ENCODE assay signal across 17 cellular contexts in the genomic region with DNA sequence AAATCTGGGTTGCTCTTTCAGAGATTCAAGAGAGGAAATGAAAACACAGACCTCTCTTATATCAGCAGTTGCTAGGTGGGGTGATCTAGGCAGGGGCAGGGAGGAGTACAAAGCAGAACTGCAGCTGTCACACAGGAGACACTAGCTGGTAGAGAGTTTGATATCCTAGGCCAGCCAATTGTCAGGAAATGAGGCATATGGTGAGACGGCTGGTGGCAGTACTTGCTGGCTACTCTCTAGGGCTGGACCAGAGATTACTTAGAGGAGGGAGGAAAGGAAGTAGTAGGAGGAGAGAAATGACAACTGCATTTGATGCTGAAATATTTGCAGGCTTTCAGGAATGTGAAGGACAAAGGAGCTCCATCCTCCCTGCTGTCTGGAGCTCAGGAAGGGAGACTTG.
DNase-seq lines count a peak whose midpoint lies in the region; ATAC-seq, FAIRE-seq and TF ChIP-seq lines count a peak whose summit lies in the region.
"Had no signal": no experiment of that assay in that cellular context is flagged by ENCODE, and none has a peak within 500 bp of the region (broad histone marks: within the 10 kb centered on the region; RNA-seq: fewer than 3 reads in every experiment).

No MANE protein-coding gene starts in this region.

- peaks cover 2% of the 10 kb centered on the region for H3K27me3 Mint-ChIP-seq in neural progenitor cell (ENCODE audit: insufficient read depth, low read depth)
- H3K27me3 Mint-ChIP-seq in naive thymus-derived CD4-positive, alpha-beta T cell: peaks cover 0 to 14% (median 10%) of the 10 kb centered on the region in 5 donors
- H3K27me3 Mint-ChIP-seq: CD4-positive, CD25-positive, alpha-beta regulatory T cell had no signal

- H3K79me2 ChIP-seq in GM12878 (ENCODE audit: control insufficient read depth, insufficient read depth, low read length): no peaks in the 10 kb centered on the region
- H3K79me2 ChIP-seq in neural progenitor cell (ENCODE audit: low read depth): no peaks in the 10 kb centered on the region

- H3K36me3 ChIP-seq in GM12878 (ENCODE audit: control insufficient read depth in 2 of 2, insufficient read depth in 2 of 2, low read length in 1 of 2) (no peaks in the 10 kb centered on the region), neural progenitor cell (no peaks in the 10 kb centered on the region)
- H3K36me3 ChIP-seq in naive thymus-derived CD4-positive, alpha-beta T cell (ENCODE audit: control insufficient read depth in 2 of 3, insufficient read depth in 3 of 3, low read length in 3 of 3): no peaks in the 10 kb centered on the region
- H3K36me3 ChIP-seq: sigmoid colon had no signal

- TF ChIP-seq POLR2A in GM12878 (IDR thresholded peaks at IDR 0.05; ENCODE audit: low read depth, low read length): no peak

- no peak overlapping the region for H3K4me2 ChIP-seq in GM12878 (ENCODE audit: control insufficient read depth, insufficient read depth)
- peak overlapping the region; percentile 55 for H3K4me2 ChIP-seq in neural progenitor cell

- SMC1A ChIA-PET in GM12878 (lab: Charles Lee; ENCODE audit: uncharacterized antibody, unreplicated experiment): interaction anchor here (1.4 kb wide), 1 partner anchor 12 kb away, joined by 3 read pairs; no protein-coding TSS in a partner anchor

- H2AFZ ChIP-seq in GM12878 (ENCODE audit: control insufficient read depth, low read depth, low read length) (no peak overlapping the region), neural progenitor cell (replicated peaks) (no peak overlapping the region)

- H3K9ac ChIP-seq in GM12878 (ENCODE audit: control insufficient read depth, insufficient read depth, low read length): no peak overlapping the region
- no peak overlapping the region for H3K9ac ChIP-seq in neural progenitor cell

- no peaks in the 10 kb centered on the region for H3K9me3 Mint-ChIP-seq in neural progenitor cell
- peaks cover 0 to 6% (median 0%) of the 10 kb centered on the region in 11 donors for H3K9me3 Mint-ChIP-seq in naive thymus-derived CD4-positive, alpha-beta T cell
- H3K9me3 Mint-ChIP-seq: CD4-positive, CD25-positive, alpha-beta regulatory T cell; natural killer cell treated with Interleukin-12 subunit alpha and Interleukin-12 subunit beta and Interleukin-15 and Interleukin-18, amount 100 ng/mL, for 72 hours had no signal

- POLR2A ChIA-PET in GM12878 (lab: Charles Lee): no interaction called here
- POLR2A ChIA-PET in naive thymus-derived CD4-positive, alpha-beta T cell (lab: Charles Lee): no interaction called here

- H3K4me3 Mint-ChIP-seq in neural progenitor cell: peak overlapping the region; percentile 30
- H3K4me3 Mint-ChIP-seq in naive thymus-derived CD4-positive, alpha-beta T cell: no peak overlapping the region
- H3K4me3 Mint-ChIP-seq: activated CD8-positive, alpha-beta T cell treated with anti-CD3 and anti-CD28 coated beads, Interleukin-2, amount 10 ng/mL, durations not matched to agents 7 days and 5 days; CD4-positive, CD25-positive, alpha-beta regulatory T cell; natural killer cell treated with Interleukin-12 subunit alpha and Interleukin-12 subunit beta and Interleukin-15 and Interleukin-18, amount 100 ng/mL, for 72 hours had no signal

- TF ChIP-seq CTCF in GM13976 (IDR thresholded peaks at IDR 0.05; ENCODE audit: borderline replicate concordance, control extremely low read depth, extremely low read depth, insufficient read depth, missing control alignments) (no peak), GM12878 (IDR thresholded peaks at IDR 0.05 in 2 of 3, conservative IDR thresholded peaks at IDR 0.05 in 1 of 3; ENCODE audit: control insufficient read depth in 2 of 3, extremely low read depth in 1 of 3, insufficient read depth in 1 of 3, low read depth in 3 of 3, low read length in 3 of 3) (no peak), neural progenitor cell (IDR thresholded peaks at IDR 0.05) (no peak)

- peaks cover 14% of the 10 kb centered on the region for H3F3A ChIP-seq in neural progenitor cell (ENCODE audit: low read depth)

- no peaks in the 10 kb centered on the region for H3K9me3 ChIP-seq in GM12878 (replicated peaks; ENCODE audit: control insufficient read depth, insufficient read depth, low read length)
- no peaks in the 10 kb centered on the region for H3K9me3 ChIP-seq in neural progenitor cell (ENCODE audit: low read depth)
- no peaks in the 10 kb centered on the region for H3K9me3 ChIP-seq in naive thymus-derived CD4-positive, alpha-beta T cell (ENCODE audit: control insufficient read depth in 2 of 3, low read length in 3 of 3)
- H3K9me3 ChIP-seq: sigmoid colon had no signal

- H3K4me1 ChIP-seq in GM12878 (ENCODE audit: control insufficient read depth, insufficient read depth, low read length) (no peaks in the 10 kb centered on the region), neural progenitor cell (peaks cover 26% of the 10 kb centered on the region)
- H3K4me1 ChIP-seq in naive thymus-derived CD4-positive, alpha-beta T cell (ENCODE audit: control insufficient read depth in 2 of 2, insufficient read depth in 2 of 2, low read length in 2 of 2): no peaks in the 10 kb centered on the region
- H3K4me1 ChIP-seq: sigmoid colon had no signal

- ATAC-seq in HG02885 (IDR thresholded peaks at IDR 0.05; ENCODE audit: poor library complexity, unreplicated experiment) (peak; percentile 64), GM12878 (peak; percentile 86)
- no peak for ATAC-seq in naive thymus-derived CD4-positive, alpha-beta T cell
- ATAC-seq: activated CD8-positive, alpha-beta T cell treated with anti-CD3 and anti-CD28 coated beads, Interleukin-2, amount 10 ng/mL, durations not matched to agents 7 days and 5 days; left colon; natural killer cell treated with Interleukin-12 subunit alpha and Interleukin-12 subunit beta and Interleukin-15 and Interleukin-18, amount 100 ng/mL, for 72 hours had no signal

- CTCF ChIA-PET in GM12878 (lab: Yijun Ruan, JAX): interaction anchor here (1.1 to 1.2 kb wide), 2 partner anchors 9 to 60 kb away, joined by 3 to 4 read pairs; no protein-coding TSS in a partner anchor
- CTCF ChIA-PET in naive thymus-derived CD4-positive, alpha-beta T cell (lab: Charles Lee): no interaction called here

- no peak for TF ChIP-seq RAD21 in GM12878 (IDR thresholded peaks at IDR 0.05; ENCODE audit: insufficient read depth, low read depth, low read length)

- FAIRE-seq in GM12878 (lab: Jason Lieb, UNC): no peak
- FAIRE-seq: TTC549 had no signal

- intact Hi-C loops in GM12878 (cut with micrococcal nuclease; ENCODE audit: unreplicated experiment) (no loop called here), head of caudate nucleus (cut with DNase I) (no loop called here)
- intact Hi-C loops in naive thymus-derived CD4-positive, alpha-beta T cell (cut with micrococcal nuclease): no loop called here

- H4K20me1 ChIP-seq in GM12878 (ENCODE audit: control insufficient read depth, insufficient read depth): no peaks in the 10 kb centered on the region
- peaks cover 6% of the 10 kb centered on the region for H4K20me1 ChIP-seq in neural progenitor cell (ENCODE audit: low read depth)

- WGBS in GM12878 (ENCODE audit: insufficient coverage, insufficient replicate concordance, low lambda C conversion rate, missing lambda C conversion rate): 0% methylated on average over 1 of the region's 1 CpG

- TF ChIP-seq EP300 in GM12878 (IDR thresholded peaks at IDR 0.05; ENCODE audit: borderline replicate concordance in 1 of 2, control insufficient read depth in 1 of 2, low read depth in 2 of 2, low read length in 2 of 2): no peak

- H3K4me3 ChIP-seq in GM12878 (no peak overlapping the region), neural progenitor cell (no peak overlapping the region)
- H3K4me3 ChIP-seq in naive thymus-derived CD4-positive, alpha-beta T cell (ENCODE audit: low read length): no peak overlapping the region
- H3K4me3 ChIP-seq: sigmoid colon had no signal

- H3K36me3 Mint-ChIP-seq in neural progenitor cell: peaks cover 2% of the 10 kb centered on the region
- H3K36me3 Mint-ChIP-seq in naive thymus-derived CD4-positive, alpha-beta T cell: no peaks in the 10 kb centered on the region
- H3K36me3 Mint-ChIP-seq: CD4-positive, CD25-positive, alpha-beta regulatory T cell; natural killer cell treated with Interleukin-12 subunit alpha and Interleukin-12 subunit beta and Interleukin-15 and Interleukin-18, amount 100 ng/mL, for 72 hours had no signal

- H3K27ac ChIP-seq in GM12878 (ENCODE audit: control insufficient read depth, insufficient read depth) (no peak overlapping the region), neural progenitor cell (no peak overlapping the region)
- H3K27ac ChIP-seq in naive thymus-derived CD4-positive, alpha-beta T cell (ENCODE audit: low read depth, low read length): no peak overlapping the region
- H3K27ac ChIP-seq: sigmoid colon had no signal

- DNase-seq in GM13976 (ENCODE audit: low spot score) (peak; percentile 33), GM12878 (ENCODE audit: low read depth, low spot score) (no peak), neural progenitor cell (ENCODE audit: low spot score) (peak; percentile 47), T-helper 1 cell (no peak), head of caudate nucleus (no peak), NCI-H526 treated with DMSO at 0.1 percent for 48 hours (lab: John Stamatoyannopoulos, UW) (no peak)
- no peak for DNase-seq in naive thymus-derived CD4-positive, alpha-beta T cell
- DNase-seq: activated CD8-positive, alpha-beta T cell treated with anti-CD3 and anti-CD28 coated beads, Interleukin-2, amount 10 ng/mL, durations not matched to agents 7 days and 5 days; activated effector memory CD4-positive, alpha-beta T cell treated with anti-CD3 and anti-CD28 coated beads, Interleukin-2, amount 50 U/mL, for 16 hours; CD4-positive, CD25-positive, alpha-beta regulatory T cell; GDM1; left colon; MV-4-11; sigmoid colon had no signal

- H3K27ac Mint-ChIP-seq in neural progenitor cell: peak overlapping the region; percentile 78
- no peak overlapping the region for H3K27ac Mint-ChIP-seq in naive thymus-derived CD4-positive, alpha-beta T cell
- H3K27ac Mint-ChIP-seq: activated CD8-positive, alpha-beta T cell treated with anti-CD3 and anti-CD28 coated beads, Interleukin-2, amount 10 ng/mL, durations not matched to agents 7 days and 5 days; CD4-positive, CD25-positive, alpha-beta regulatory T cell; natural killer cell treated with Interleukin-12 subunit alpha and Interleukin-12 subunit beta and Interleukin-15 and Interleukin-18, amount 100 ng/mL, for 72 hours had no signal

- in situ Hi-C loops in GM13976 (cut with MboI; ENCODE audit: low sequenced_read_pairs, unreplicated experiment): no loop called here
- in situ Hi-C loops in GM12878 (cut with MboI): no loop called here

- H3K27me3 ChIP-seq in GM12878 (replicated peaks in 1 of 2; ENCODE audit: control insufficient read depth in 2 of 2, insufficient read depth in 2 of 2, low read length in 1 of 2): no peaks in the 10 kb centered on the region
- no peaks in the 10 kb centered on the region for H3K27me3 ChIP-seq in neural progenitor cell
- H3K27me3 ChIP-seq in naive thymus-derived CD4-positive, alpha-beta T cell (ENCODE audit: control insufficient read depth in 2 of 2, insufficient read depth in 2 of 2, low read length in 2 of 2): no peaks in the 10 kb centered on the region
- H3K27me3 ChIP-seq: sigmoid colon had no signal

- RAD21 ChIA-PET in GM12878 (lab: Charles Lee; ENCODE audit: unreplicated experiment): no interaction called here

- BruUV-seq in GM12878 (replicated peaks; lab: Mats Ljungman, UMichigan): no TSS peak

- H3K4me1 Mint-ChIP-seq in neural progenitor cell: peaks cover 31% of the 10 kb centered on the region
- H3K4me1 Mint-ChIP-seq in naive thymus-derived CD4-positive, alpha-beta T cell: no peaks in the 10 kb centered on the region
- H3K4me1 Mint-ChIP-seq: CD4-positive, CD25-positive, alpha-beta regulatory T cell had no signal

Comparison
In these comparisons a context has a peak if more than half of its experiments do, and no peak if none do; other contexts are left out.
1. DNase-seq: peak in GM13976 (single experiment) and neural progenitor cell (single experiment); none in GM12878 (single experiment), T-helper 1 cell (0 of 5), head of caudate nucleus (0 of 42), NCI-H526 treated with DMSO at 0.1 percent for 48 hours (single experiment) and naive thymus-derived CD4-positive, alpha-beta T cell (0 of 9).